ENCODE assay signal across 22 cellular contexts in genomic region chr7:45293295-45293942, GRCh38.
DNase-seq lines count a peak whose midpoint lies in the region; ATAC-seq and TF ChIP-seq lines count a peak whose summit lies in the region.
"Had no signal": no experiment of that assay in that cellular context is flagged by ENCODE, and none has a peak within 500 bp of the region (broad histone marks: within the 10 kb centered on the region; RNA-seq: fewer than 3 reads in every experiment).

No MANE protein-coding gene starts in this region.

- H3K27ac ChIP-seq in heart right ventricle: peak overlapping the region; percentile 2 to 60 (median 44)
- H3K27ac ChIP-seq: A549 had no signal

- ATAC-seq in heart right ventricle (peak in 7 of 8 donors; percentile 14 to 69 (median 57)), GM21526 (IDR thresholded peaks at IDR 0.05; ENCODE audit: low FRiP score, unreplicated experiment) (no peak), HG03097 (IDR thresholded peaks at IDR 0.05; ENCODE audit: low FRiP score, unreplicated experiment) (no peak)
- ATAC-seq: A549, HCT116, K562 had no signal

- intact Hi-C loops in heart right ventricle (cut with DNase I): loop anchor here in 1 of 10 donors (5.0 kb wide), 1 partner anchor 69 kb away; no protein-coding TSS in a partner anchor

- H3K9me3 ChIP-seq in heart right ventricle: peaks cover 0 to 11% (median 0%) of the 10 kb centered on the region in 11 donors
- H3K9me3 ChIP-seq: A549 had no signal

- in situ Hi-C loops in G401 (cut with HindIII; ENCODE audit: low sequenced_read_pairs): no loop called here

- H3K36me3 ChIP-seq in heart right ventricle: no peaks in the 10 kb centered on the region

- 59 to 60% methylated on average over 5 of the region's 5 CpGs for WGBS in heart right ventricle, 2 donors

- no peak overlapping the region for H3K4me3 ChIP-seq in heart right ventricle
- H3K4me3 ChIP-seq: A549, K562 had no signal

- no peaks in the 10 kb centered on the region for H3K27me3 ChIP-seq in heart right ventricle

- no peak for TF ChIP-seq CTCF in heart right ventricle (IDR thresholded peaks at IDR 0.05)

- DNase-seq in G401 (ENCODE audit: low spot score): peak; percentile 29
- peak; percentile 7 for DNase-seq in NCI-H82 treated with DMSO at 0.1 percent for 48 hours (lab: John Stamatoyannopoulos, UW; ENCODE audit: unreplicated experiment)
- no peak for DNase-seq in heart right ventricle
- DNase-seq in myocyte (ENCODE audit: low read depth): peak; percentile 44
- DNase-seq in NCI-H510A (lab: John Stamatoyannopoulos, UW): no peak
- no peak for DNase-seq in epidermal melanocyte (ENCODE audit: insufficient read length, low spot score)
- DNase-seq: CD8-positive, alpha-beta memory T cell; GOT3; NCI-H1105 treated with DMSO at 0.1 percent for 48 hours; NCI-H146; NCI-H1930; NCI-H2107; NCI-H446; NCI-H526; RPMI8226; SHP77 treated with DMSO at 0.1 percent for 48 hours; T-helper 1 cell had no signal

- peaks cover 9 to 34% (median 19%) of the 10 kb centered on the region in 9 donors for H3K4me1 ChIP-seq in heart right ventricle
- H3K4me1 ChIP-seq: A549 had no signal

Comparison
In these comparisons a context has a peak if more than half of its experiments do, and no peak if none do; other contexts are left out.
1. DNase-seq: peak in G401 (single experiment), NCI-H82 treated with DMSO at 0.1 percent for 48 hours (single experiment) and myocyte (single experiment); none in heart right ventricle (0 of 2), NCI-H510A (single experiment) and epidermal melanocyte (single experiment).
2. ATAC-seq: peak in heart right ventricle (7 of 8); none in GM21526 (single experiment) and HG03097 (single experiment).